In the genomic region with DNA sequence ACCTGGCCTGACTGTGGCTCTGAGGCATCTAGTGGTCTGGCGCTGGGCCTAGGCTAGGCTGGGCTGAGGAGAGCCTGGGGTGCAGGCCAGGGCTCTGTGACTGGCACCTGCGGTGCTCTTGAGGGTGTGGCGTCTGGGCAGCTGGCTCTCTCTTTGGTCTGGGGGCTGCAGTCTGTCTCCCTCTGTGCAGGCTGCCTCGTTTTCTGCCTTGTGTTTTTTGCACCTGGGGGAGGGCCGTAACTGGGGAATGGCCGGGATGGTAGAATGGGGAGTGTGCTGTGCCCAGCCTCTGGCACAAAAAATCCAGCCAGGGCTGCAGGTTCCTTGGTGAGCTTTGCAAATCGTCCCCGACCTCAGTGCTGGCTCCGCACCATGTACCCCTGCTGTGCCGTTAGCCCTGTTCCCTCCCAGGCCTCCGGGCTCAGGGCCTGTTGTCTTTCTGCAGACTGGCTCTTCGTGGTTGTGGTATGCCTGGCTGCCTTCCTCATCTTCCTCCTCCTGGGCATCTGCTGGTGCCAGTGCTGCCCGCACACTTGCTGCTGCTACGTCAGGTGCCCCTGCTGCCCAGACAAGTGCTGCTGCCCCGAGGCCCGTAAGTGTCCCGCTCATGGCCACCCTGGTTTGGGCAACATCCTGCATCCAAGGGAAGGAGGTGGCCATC, we compare ENCODE assay signal across 12 cellular contexts. TPM values are rescaled to one million over a fixed set of nuclear protein-coding genes. Genes with fewer than 3 reads are reported as not detected.
DNase-seq lines count a peak whose midpoint lies in the region; ATAC-seq and TF ChIP-seq lines count a peak whose summit lies in the region.
"Had no signal": no experiment of that assay in that cellular context is flagged by ENCODE, and none has a peak within 500 bp of the region (broad histone marks: within the 10 kb centered on the region; RNA-seq: fewer than 3 reads in every experiment).

No MANE protein-coding gene starts in this region.

- H3K4me3 ChIP-seq in HUES48 (ENCODE audit: low read depth, low read length): no peak overlapping the region
- H3K4me3 ChIP-seq in osteoblast (ENCODE audit: insufficient read depth, low read length): no peak overlapping the region
- H3K4me3 ChIP-seq: mucosa of descending colon had no signal

- H3K4me3 Mint-ChIP-seq in chondrocyte (ENCODE audit: unreplicated experiment): no peak overlapping the region
- no peak overlapping the region for H3K4me3 Mint-ChIP-seq in activated T-helper 2 cell treated with anti-CD3 and anti-CD28 coated beads, Interferon-gamma antibody, Interleukin-2, Interleukin-4, amounts not matched to agents 10 μg/mL and 5 μg/mL and 100 μg/mL, durations not matched to agents 14 hours and 24 hours and 36 hours (ENCODE audit: low read depth)

- H3K27me3 ChIP-seq in HUES48 (ENCODE audit: control insufficient read depth, insufficient read depth, low read length): no peaks in the 10 kb centered on the region
- peaks cover 13% of the 10 kb centered on the region for H3K27me3 ChIP-seq in osteoblast (ENCODE audit: insufficient read depth, low read length)

- H4K20me1 ChIP-seq in osteoblast (ENCODE audit: insufficient read depth, low read length): peaks cover 9% of the 10 kb centered on the region

- H3K79me2 ChIP-seq in osteoblast (ENCODE audit: insufficient read depth, low read length): peaks cover 3% of the 10 kb centered on the region

- ATAC-seq in HG03045 (IDR thresholded peaks at IDR 0.05; ENCODE audit: unreplicated experiment): no peak
- no peak for ATAC-seq in HG03342 (IDR thresholded peaks at IDR 0.05; ENCODE audit: unreplicated experiment)
- ATAC-seq: mucosa of descending colon had no signal

- H3K36me3 Mint-ChIP-seq in chondrocyte (ENCODE audit: low read depth): peaks cover 4% of the 10 kb centered on the region
- H3K36me3 Mint-ChIP-seq in activated T-helper 2 cell treated with anti-CD3 and anti-CD28 coated beads, Interferon-gamma antibody, Interleukin-2, Interleukin-4, amounts not matched to agents 10 μg/mL and 5 μg/mL and 100 μg/mL, durations not matched to agents 14 hours and 24 hours and 36 hours (ENCODE audit: low read depth): peaks cover 10% of the 10 kb centered on the region

- H3K9ac ChIP-seq in HUES48 (ENCODE audit: low read depth, low read length): no peak overlapping the region

- H3K4me1 ChIP-seq in HUES48 (ENCODE audit: control insufficient read depth, insufficient read depth, low read length): peaks cover 3% of the 10 kb centered on the region; the same call in 1 of the 2 replicates
- H3K4me1 ChIP-seq in osteoblast (ENCODE audit: insufficient read depth, low read length): peaks cover 6% of the 10 kb centered on the region

- peaks cover 5% of the 10 kb centered on the region for H3K4me1 Mint-ChIP-seq in chondrocyte (ENCODE audit: low read depth)
- peaks cover 12% of the 10 kb centered on the region for H3K4me1 Mint-ChIP-seq in activated T-helper 2 cell treated with anti-CD3 and anti-CD28 coated beads, Interferon-gamma antibody, Interleukin-2, Interleukin-4, amounts not matched to agents 10 μg/mL and 5 μg/mL and 100 μg/mL, durations not matched to agents 14 hours and 24 hours and 36 hours (ENCODE audit: low read depth)

- H2AFZ ChIP-seq in osteoblast (ENCODE audit: low read length): no peak overlapping the region

- TF ChIP-seq CTCF in chondrocyte (IDR thresholded peaks at IDR 0.05): no peak
- no peak for TF ChIP-seq CTCF in osteoblast (IDR thresholded peaks at IDR 0.05; ENCODE audit: extremely low read depth, low read depth, low read length)

- H3K4me2 ChIP-seq in osteoblast (ENCODE audit: insufficient read depth, low read length): no peak overlapping the region

- H3K9me3 ChIP-seq in HUES48 (ENCODE audit: control insufficient read depth, insufficient read depth, low read length) (no peaks in the 10 kb centered on the region), osteoblast (ENCODE audit: low read depth, low read length) (no peaks in the 10 kb centered on the region)
- H3K9me3 ChIP-seq: mucosa of descending colon had no signal

- H3K36me3 ChIP-seq in HUES48 (ENCODE audit: control insufficient read depth, insufficient read depth, low read length): peaks cover 78% of the 10 kb centered on the region
- H3K36me3 ChIP-seq in osteoblast (ENCODE audit: insufficient read depth, low read length): no peaks in the 10 kb centered on the region

- no peaks in the 10 kb centered on the region for H3K27me3 Mint-ChIP-seq in chondrocyte (ENCODE audit: low read depth)
- H3K27me3 Mint-ChIP-seq in activated T-helper 2 cell treated with anti-CD3 and anti-CD28 coated beads, Interferon-gamma antibody, Interleukin-2, Interleukin-4, amounts not matched to agents 10 μg/mL and 5 μg/mL and 100 μg/mL, durations not matched to agents 14 hours and 24 hours and 36 hours (ENCODE audit: low read depth): no peaks in the 10 kb centered on the region

- H3K27ac Mint-ChIP-seq in chondrocyte (ENCODE audit: unreplicated experiment): no peak overlapping the region
- no peak overlapping the region for H3K27ac Mint-ChIP-seq in activated T-helper 2 cell treated with anti-CD3 and anti-CD28 coated beads, Interferon-gamma antibody, Interleukin-2, Interleukin-4, amounts not matched to agents 10 μg/mL and 5 μg/mL and 100 μg/mL, durations not matched to agents 14 hours and 24 hours and 36 hours

- no peaks in the 10 kb centered on the region for H3K9me3 Mint-ChIP-seq in chondrocyte (ENCODE audit: low read depth)
- H3K9me3 Mint-ChIP-seq in activated T-helper 2 cell treated with anti-CD3 and anti-CD28 coated beads, Interferon-gamma antibody, Interleukin-2, Interleukin-4, amounts not matched to agents 10 μg/mL and 5 μg/mL and 100 μg/mL, durations not matched to agents 14 hours and 24 hours and 36 hours: no peaks in the 10 kb centered on the region

- peak; percentile 14 for DNase-seq in Daoy (ENCODE audit: low read depth)
- peak; percentile 75 for DNase-seq in chondrocyte (ENCODE audit: low spot score)
- peak; percentile 44 for DNase-seq in osteoblast (ENCODE audit: insufficient read length, low spot score, missing footprints)
- DNase-seq in activated T-helper 2 cell treated with anti-CD3 and anti-CD28 coated beads, Interferon-gamma antibody, Interleukin-2, Interleukin-4, amounts not matched to agents 10 μg/mL and 5 μg/mL and 100 μg/mL, durations not matched to agents 14 hours and 24 hours and 36 hours (ENCODE audit: low spot score): no peak
- DNase-seq in effector CD8-positive, alpha-beta T cell (lab: John Stamatoyannopoulos, UW): no peak
- DNase-seq: NCI-H1930, OCI-M1 had no signal

- intact Hi-C loops in activated T-helper 2 cell treated with anti-CD3 and anti-CD28 coated beads, Interferon-gamma antibody, Interleukin-2, Interleukin-4, amounts not matched to agents 10 μg/mL and 5 μg/mL and 100 μg/mL, durations not matched to agents 14 hours and 24 hours and 36 hours (cut with micrococcal nuclease): no loop called here

- H3K27ac ChIP-seq in HUES48 (ENCODE audit: low read depth, low read length): peak overlapping the region; percentile 31
- no peak overlapping the region for H3K27ac ChIP-seq in osteoblast (ENCODE audit: low read depth, low read length)

RNA-seq across cellular contexts. Expression of a gene that starts 6.5 kb away (rescaled TPM):
- 57.8 and 66.1 TPM in 2 replicates for total RNA-seq in Daoy (2014; rRNA removed; shearing (Covaris generic))
- 86.1 to 101 TPM (median 86.3 TPM) in 3 replicates for total RNA-seq in chondrocyte
- 66.2 and 74.0 TPM in 2 replicates for total RNA-seq in osteoblast
- total RNA-seq in activated T-helper 2 cell treated with anti-CD3 and anti-CD28 coated beads, Interferon-gamma antibody, Interleukin-2, Interleukin-4, amounts not matched to agents 10 μg/mL and 5 μg/mL and 100 μg/mL, durations not matched to agents 14 hours and 24 hours and 36 hours: 135 and 142 TPM in 2 replicates

RNA-seq across cellular contexts. Expression of a gene that starts 13.4 kb away (rescaled TPM):
- total RNA-seq in Daoy (2014; rRNA removed; shearing (Covaris generic)): 21.1 and 32.9 TPM in 2 replicates
- total RNA-seq in chondrocyte (0.24 to 0.99 TPM (median 0.64 TPM) in 3 replicates), osteoblast (0.29 and 0.36 TPM in 2 replicates)
- total RNA-seq in activated T-helper 2 cell treated with anti-CD3 and anti-CD28 coated beads, Interferon-gamma antibody, Interleukin-2, Interleukin-4, amounts not matched to agents 10 μg/mL and 5 μg/mL and 100 μg/mL, durations not matched to agents 14 hours and 24 hours and 36 hours: 0.30 and 1.0 TPM in 2 replicates

RNA-seq across cellular contexts. Expression of a gene that starts 20.1 kb away (rescaled TPM):
- not detected in 2 replicates for total RNA-seq in Daoy (2014; rRNA removed; shearing (Covaris generic))
- total RNA-seq in chondrocyte (not detected in 3 replicates), osteoblast (not detected in 2 replicates)
- 0.25 and 0.37 TPM in 2 replicates for total RNA-seq in activated T-helper 2 cell treated with anti-CD3 and anti-CD28 coated beads, Interferon-gamma antibody, Interleukin-2, Interleukin-4, amounts not matched to agents 10 μg/mL and 5 μg/mL and 100 μg/mL, durations not matched to agents 14 hours and 24 hours and 36 hours
- total RNA-seq: mucosa of descending colon had no signal

RNA-seq across cellular contexts. Expression of a gene that starts 29.7 kb away (rescaled TPM):
- total RNA-seq in Daoy (2014; rRNA removed; shearing (Covaris generic)): not detected in 2 replicates
- not detected in 3 replicates for total RNA-seq in chondrocyte
- not detected in 2 replicates for total RNA-seq in osteoblast
- total RNA-seq in activated T-helper 2 cell treated with anti-CD3 and anti-CD28 coated beads, Interferon-gamma antibody, Interleukin-2, Interleukin-4, amounts not matched to agents 10 μg/mL and 5 μg/mL and 100 μg/mL, durations not matched to agents 14 hours and 24 hours and 36 hours: 0.32 and 0.37 TPM in 2 replicates
- total RNA-seq: endothelial cell of umbilical vein had no signal

RNA-seq across cellular contexts. Expression of a gene that starts 33.7 kb away (rescaled TPM):
- not detected in 2 replicates for total RNA-seq in Daoy (2014; rRNA removed; shearing (Covaris generic))
- not detected in 3 replicates for total RNA-seq in chondrocyte
- total RNA-seq in osteoblast: not detected in 2 replicates
- not detected in 2 replicates for total RNA-seq in activated T-helper 2 cell treated with anti-CD3 and anti-CD28 coated beads, Interferon-gamma antibody, Interleukin-2, Interleukin-4, amounts not matched to agents 10 μg/mL and 5 μg/mL and 100 μg/mL, durations not matched to agents 14 hours and 24 hours and 36 hours
- total RNA-seq: endothelial cell of umbilical vein, mucosa of descending colon had no signal

Comparison
In these comparisons a context has a peak if more than half of its experiments do, and no peak if none do; other contexts are left out.
1. DNase-seq: peak in Daoy (single experiment), chondrocyte (single experiment) and osteoblast (single experiment); none in activated T-helper 2 cell treated with anti-CD3 and anti-CD28 coated beads, Interferon-gamma antibody, Interleukin-2, Interleukin-4, amounts not matched to agents 10 μg/mL and 5 μg/mL and 100 μg/mL, durations not matched to agents 14 hours and 24 hours and 36 hours (single experiment) and effector CD8-positive, alpha-beta T cell (single experiment).
2. RNA of a gene that starts 13.4 kb away (total RNA-seq): 21.1 to 32.9 TPM in Daoy; 0.30 to 1.0 TPM in activated T-helper 2 cell treated with anti-CD3 and anti-CD28 coated beads, Interferon-gamma antibody, Interleukin-2, Interleukin-4, amounts not matched to agents 10 μg/mL and 5 μg/mL and 100 μg/mL, durations not matched to agents 14 hours and 24 hours and 36 hours, 0.24 to 0.99 TPM in chondrocyte and 0.29 to 0.36 TPM in osteoblast; every median in the first group is over 10 times any median in the second.